In the genomic region with DNA sequence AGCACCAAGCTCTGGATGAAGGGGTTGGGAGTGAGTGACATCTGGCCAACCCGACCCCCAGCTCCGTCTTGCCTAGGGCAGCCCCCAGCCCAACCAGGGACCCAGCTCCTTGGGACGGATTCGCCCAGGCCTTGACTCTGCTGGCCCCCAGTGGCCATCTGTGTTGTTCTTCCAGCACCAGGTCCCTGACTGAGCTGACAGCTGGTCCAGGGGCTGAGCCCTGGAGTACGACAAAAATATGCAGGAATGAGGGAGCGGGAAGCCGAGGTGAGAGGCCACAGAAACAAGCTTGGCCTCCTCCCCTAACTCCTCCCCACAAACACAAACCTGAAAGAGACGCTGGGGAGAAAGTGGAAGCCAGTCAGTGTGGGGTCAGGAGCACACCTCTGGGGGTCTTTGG, we compare ENCODE assay signal across 9 cellular contexts. TPM values are rescaled to one million over a fixed set of nuclear protein-coding genes. Genes with fewer than 3 reads are reported as not detected.
DNase-seq lines count a peak whose midpoint lies in the region; ATAC-seq, FAIRE-seq and TF ChIP-seq lines count a peak whose summit lies in the region.
"Had no signal": no experiment of that assay in that cellular context is flagged by ENCODE, and none has a peak within 500 bp of the region (broad histone marks: within the 10 kb centered on the region; RNA-seq: fewer than 3 reads in every experiment).

No MANE protein-coding gene starts in this region.

- no peaks in the 10 kb centered on the region for H3K36me3 Mint-ChIP-seq in chondrocyte (ENCODE audit: low read depth)

- H3K4me3 ChIP-seq in A549 (no peak overlapping the region), GM12865 (ENCODE audit: low read depth, low read length) (no peak overlapping the region), Panc1 (ENCODE audit: low read depth in 2 of 2, low read length in 2 of 2) (no peak overlapping the region), mucosa of descending colon (no peak overlapping the region), upper lobe of left lung (no peak overlapping the region)

- CTCF ChIA-PET in A549 (lab: Yijun Ruan, JAX) (interaction anchor here (0.9 to 1.9 kb wide), 8 partner anchors 10 to 654 kb away, joined by 3 to 6 read pairs (median 4); no protein-coding TSS in a partner anchor), Panc1 (lab: Charles Lee) (interaction anchor here (0.7 to 1.1 kb wide), 4 partner anchors 20 to 921 kb away, joined by 3 to 11 read pairs (median 4); no protein-coding TSS in a partner anchor)

- TF ChIP-seq POLR2A in A549 (IDR thresholded peaks at IDR 0.05; ENCODE audit: low read length) (no peak), upper lobe of left lung (IDR thresholded peaks at IDR 0.05) (no peak)

- no peak overlapping the region for H3K27ac Mint-ChIP-seq in chondrocyte (ENCODE audit: unreplicated experiment)

- DNase-seq in A549 (ENCODE audit: low read depth in 1 of 2, low spot score in 1 of 2) (peak in 1 of 2 experiments; percentile 13), GM12865 (ENCODE audit: low read depth) (peak; percentile 31), Panc1 (ENCODE audit: low read depth, low spot score) (no peak), chondrocyte (ENCODE audit: low spot score) (no peak), mucosa of descending colon (peak in 2 of 3 donors; percentile 77 to 81), upper lobe of left lung (peak in 1 of 2 donors; percentile 28)

- 21% methylated on average over 8 of the region's 8 CpGs for WGBS in A549 (ENCODE audit: missing lambda C conversion rate)
- 4 to 10% methylated on average over 2 to 8 of the region's 8 CpGs for WGBS in upper lobe of left lung, 2 donors

- FAIRE-seq in A549 (lab: Jason Lieb, UNC) = no peak

- no TSS peak for BruUV-seq in Panc1 (replicated peaks; lab: Mats Ljungman, UMichigan)

- no peak for TF ChIP-seq EP300 in A549 (IDR thresholded peaks at IDR 0.05)
- no peak for TF ChIP-seq EP300 in upper lobe of left lung (IDR thresholded peaks at IDR 0.05)

- no peak overlapping the region for H3K4me2 ChIP-seq in A549

- no peaks in the 10 kb centered on the region for H3K9me3 Mint-ChIP-seq in chondrocyte (ENCODE audit: low read depth)
- H3K9me3 Mint-ChIP-seq: central memory CD8-positive, alpha-beta T cell had no signal

- ATAC-seq in A549 (peak; percentile 52 to 72; a peak in 4 of 6 replicates), Panc1 (peak; percentile 67), mucosa of descending colon (no peak), upper lobe of left lung (ENCODE audit: low FRiP score in 2 of 2) (peak in 1 of 2 donors; percentile 79), HG02885 (IDR thresholded peaks at IDR 0.05; ENCODE audit: poor library complexity, unreplicated experiment) (no peak), GM18858 (IDR thresholded peaks at IDR 0.05; ENCODE audit: unreplicated experiment) (no peak)

- POLR2A ChIA-PET in A549 (lab: Yijun Ruan, JAX) = no interaction called here
- POLR2A ChIA-PET in Panc1 (lab: Charles Lee) = interaction anchor here (0.8 kb wide), 1 partner anchor 13 kb away, joined by 7 read pairs; no protein-coding TSS in a partner anchor

- H3K4me3 Mint-ChIP-seq in chondrocyte (ENCODE audit: unreplicated experiment) = no peak overlapping the region
- H3K4me3 Mint-ChIP-seq: central memory CD8-positive, alpha-beta T cell had no signal

- no peaks in the 10 kb centered on the region for H3K4me1 ChIP-seq in A549
- H3K4me1 ChIP-seq in Panc1 (ENCODE audit: control insufficient read depth, insufficient read depth, low read length) = no peaks in the 10 kb centered on the region; the same call in 1 of the 2 replicates
- no peaks in the 10 kb centered on the region for H3K4me1 ChIP-seq in mucosa of descending colon (ENCODE audit: low read depth)
- no peaks in the 10 kb centered on the region for H3K4me1 ChIP-seq in upper lobe of left lung

- TF ChIP-seq CTCF in A549 (IDR thresholded peaks at IDR 0.05) = 0 out of 3 replicates have a peak, but pooled peaks have one; percentile 9
- TF ChIP-seq CTCF in GM12865 (IDR thresholded peaks at IDR 0.05; ENCODE audit: insufficient read depth, low read depth, low read length, missing control alignments) = peak; percentile 67
- TF ChIP-seq CTCF in Panc1 (IDR thresholded peaks at IDR 0.05) = peak; percentile 75
- peak; percentile 81 for TF ChIP-seq CTCF in chondrocyte (IDR thresholded peaks at IDR 0.05)
- TF ChIP-seq CTCF in mucosa of descending colon (IDR thresholded peaks at IDR 0.05) = peak; percentile 78
- peak; percentile 40 to 69 (median 65) for TF ChIP-seq CTCF in upper lobe of left lung (IDR thresholded peaks at IDR 0.05)

- TF ChIP-seq RAD21 in A549 (conservative IDR thresholded peaks at IDR 0.05 in 1 of 2, IDR thresholded peaks at IDR 0.05 in 1 of 2) = peak; percentile 40 to 44; a peak in 3 of 5 replicates

- H3K36me3 ChIP-seq in Panc1 (ENCODE audit: control insufficient read depth, insufficient read depth, low read length) = no peaks in the 10 kb centered on the region
- no peaks in the 10 kb centered on the region for H3K36me3 ChIP-seq in mucosa of descending colon (ENCODE audit: low read depth)
- H3K36me3 ChIP-seq in upper lobe of left lung = no peaks in the 10 kb centered on the region

- no peaks in the 10 kb centered on the region; the same call in 1 of the 2 replicates for H3K27me3 ChIP-seq in Panc1 (ENCODE audit: control insufficient read depth, insufficient read depth, low read length)
- H3K27me3 ChIP-seq in upper lobe of left lung = no peaks in the 10 kb centered on the region

- intact Hi-C loops in Panc1 (cut with micrococcal nuclease; ENCODE audit: unreplicated experiment) = loop anchor here (10.0 kb wide), 2 partner anchors 61 to 271 kb away; no protein-coding TSS in a partner anchor
- intact Hi-C loops in mucosa of descending colon (cut with DNase I, micrococcal nuclease) = no loop called here

- H3K27me3 Mint-ChIP-seq in chondrocyte (ENCODE audit: low read depth) = peaks cover 29% of the 10 kb centered on the region

- H3K4me1 Mint-ChIP-seq in chondrocyte (ENCODE audit: low read depth) = peaks cover 2% of the 10 kb centered on the region
- H3K4me1 Mint-ChIP-seq: central memory CD8-positive, alpha-beta T cell had no signal

- in situ Hi-C loops in Panc1 (cut with HindIII; ENCODE audit: low pct_unique_long_range_greater_than_20kb, low sequenced_read_pairs) = no loop called here

- H3K9me3 ChIP-seq in A549 = no peaks in the 10 kb centered on the region
- no peaks in the 10 kb centered on the region for H3K9me3 ChIP-seq in Panc1 (ENCODE audit: control insufficient read depth, insufficient read depth, low read depth, low read length)
- no peaks in the 10 kb centered on the region for H3K9me3 ChIP-seq in mucosa of descending colon
- H3K9me3 ChIP-seq in upper lobe of left lung = no peaks in the 10 kb centered on the region

- H3K27ac ChIP-seq in A549 (no peak overlapping the region), Panc1 (ENCODE audit: low read length) (no peak overlapping the region), upper lobe of left lung (no peak overlapping the region)

TF ChIP-seq in A549, 52 proteins besides CTCF, POLR2A, EP300 and RAD21:
- TF ChIP-seq PHF8 (IDR thresholded peaks at IDR 0.05; ENCODE audit: borderline replicate concordance, low read depth) (no peak), JUNB (IDR thresholded peaks at IDR 0.05) (no peak), KDM5A (IDR thresholded peaks at IDR 0.05) (no peak), FOSB (CRISPR knock-in tag; IDR thresholded peaks at IDR 0.05) (no peak), HES2 (IDR thresholded peaks at IDR 0.05) (no peak), HOXB13 (CRISPR knock-in tag; IDR thresholded peaks at IDR 0.05; ENCODE audit: low read depth) (no peak), ATOH8 (CRISPR knock-in tag; IDR thresholded peaks at IDR 0.05; ENCODE audit: low read depth) (no peak), MYC (IDR thresholded peaks at IDR 0.05; ENCODE audit: borderline replicate concordance, low read length) (no peak)
- TF ChIP-seq, protein P1, sequence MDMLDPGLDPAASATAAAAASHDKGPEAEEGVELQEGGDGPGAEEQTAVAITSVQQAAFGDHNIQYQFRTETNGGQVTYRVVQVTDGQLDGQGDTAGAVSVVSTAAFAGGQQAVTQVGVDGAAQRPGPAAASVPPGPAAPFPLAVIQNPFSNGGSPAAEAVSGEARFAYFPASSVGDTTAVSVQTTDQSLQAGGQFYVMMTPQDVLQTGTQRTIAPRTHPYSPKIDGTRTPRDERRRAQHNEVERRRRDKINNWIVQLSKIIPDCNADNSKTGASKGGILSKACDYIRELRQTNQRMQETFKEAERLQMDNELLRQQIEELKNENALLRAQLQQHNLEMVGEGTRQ (IDR thresholded peaks at IDR 0.05) = no peak

RNA-seq across cellular contexts. Expression of gene PAX7, which starts 55.0 kb away (rescaled TPM):
- polyA plus RNA-seq in A549 (2011; rRNA removed) = 0.48 and 0.93 TPM in 2 replicates
- polyA plus RNA-seq in A549 (2012; cell fraction: cytosol; rRNA removed) = 0.18 and 0.19 TPM in 2 replicates
- 0.16 and 0.19 TPM in 2 replicates for polyA plus RNA-seq in A549 (2012; cell fraction: nucleus; rRNA removed)
- polyA plus RNA-seq in A549 (2017; fragmentation: RNase III; extraction: RNeasy Plus Mini Kit Qiagen cat#74134 plus additional on column Dnase treatment) = 0.13 to 0.23 TPM (median 0.21 TPM) in 3 replicates
- 0.45 and 0.54 TPM in 2 replicates for polyA minus RNA-seq in A549 (2011; rRNA and poly(A)+ RNA removed)
- not detected for total RNA-seq in Panc1 (2021; ENCODE audit: unreplicated experiment)
- polyA plus RNA-seq in Panc1 (2012; ENCODE audit: insufficient read length) = not detected
- not detected in 3 replicates for total RNA-seq in chondrocyte
- not detected for total RNA-seq in mucosa of descending colon
- total RNA-seq in upper lobe of left lung = not detected

Comparison
In these comparisons a context has a peak if more than half of its experiments do, and no peak if none do; other contexts are left out.
1. ATAC-seq: peak in A549 (2 of 2) and Panc1 (single experiment); none in mucosa of descending colon (single experiment), HG02885 (single experiment) and GM18858 (single experiment).
2. DNase-seq: peak in GM12865 (single experiment) and mucosa of descending colon (2 of 3); none in Panc1 (single experiment) and chondrocyte (single experiment).
3. CTCF ChIP-seq: peak in every context shown above with its lines; median percentile 81 in chondrocyte; 78 in mucosa of descending colon; 75 in Panc1; 67 in GM12865; 65 in upper lobe of left lung; 9 in A549.